16 cellular contexts compared by ENCODE assay signal in the genomic region with DNA sequence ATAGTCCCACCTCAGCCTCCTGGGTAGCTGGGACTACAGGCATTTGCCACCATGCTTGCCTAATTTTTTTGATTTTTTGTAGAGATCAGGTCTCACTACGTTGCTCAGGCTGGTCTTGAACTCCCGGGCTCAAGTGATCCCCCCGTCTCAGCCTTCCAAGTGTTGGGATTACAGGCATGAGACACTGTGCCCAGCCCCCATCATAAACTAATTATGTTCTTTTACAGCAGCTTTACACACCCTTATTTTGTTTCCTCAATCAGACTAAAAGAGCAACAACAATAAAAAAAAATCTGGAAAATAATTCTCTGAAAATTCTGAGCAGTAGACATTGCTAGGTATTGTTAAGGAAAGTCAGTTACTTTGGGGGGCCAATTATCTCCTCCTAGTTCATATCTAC. TPM values are rescaled to one million over a fixed set of nuclear protein-coding genes. Genes with fewer than 3 reads are reported as not detected.
DNase-seq lines count a peak whose midpoint lies in the region; ATAC-seq and TF ChIP-seq lines count a peak whose summit lies in the region.
"Had no signal": no experiment of that assay in that cellular context is flagged by ENCODE, and none has a peak within 500 bp of the region (broad histone marks: within the 10 kb centered on the region; RNA-seq: fewer than 3 reads in every experiment).

No MANE protein-coding gene starts in this region.

- H3K9me3 Mint-ChIP-seq in Caco-2 (ENCODE audit: unreplicated experiment), result peaks cover 8% of the 10 kb centered on the region
- H3K9me3 Mint-ChIP-seq: CD4-positive, CD25-positive, alpha-beta regulatory T cell; IgD-negative memory B cell had no signal

- H2AFZ ChIP-seq in trophoblast cell (ENCODE audit: insufficient read depth, low read length, poor library complexity), result no peak overlapping the region

- no peak overlapping the region for H2BK120ac ChIP-seq in trophoblast cell (ENCODE audit: insufficient read depth, low read length, poor library complexity)

- POLR2A ChIA-PET in Caco-2 (lab: Charles Lee), result no interaction called here

- H3K36me3 ChIP-seq in heart right ventricle (no peaks in the 10 kb centered on the region), brain microvascular endothelial cell (replicated peaks) (peaks cover 2% of the 10 kb centered on the region), mucosa of descending colon (ENCODE audit: low read depth) (no peaks in the 10 kb centered on the region), subcutaneous abdominal adipose tissue (ENCODE audit: control insufficient read depth in 5 of 5, insufficient read depth in 5 of 5, low read length in 5 of 5) (peaks cover 0 to 5% (median 2%) of the 10 kb centered on the region in 5 donors), Caco-2 (ENCODE audit: control insufficient read depth, insufficient read depth, low read length) (no peaks in the 10 kb centered on the region), trophoblast cell (ENCODE audit: control insufficient read depth in 1 of 2, insufficient read depth in 2 of 2, low read length in 2 of 2) (peaks cover 0 to 5% of the 10 kb centered on the region in 2 experiments)

- peaks cover 0 to 2% (median 0%) of the 10 kb centered on the region in 11 donors for H3K9me3 ChIP-seq in heart right ventricle
- H3K9me3 ChIP-seq in mucosa of descending colon, result no peaks in the 10 kb centered on the region
- no peaks in the 10 kb centered on the region for H3K9me3 ChIP-seq in subcutaneous abdominal adipose tissue (ENCODE audit: control insufficient read depth in 5 of 5, low read length in 5 of 5)
- no peaks in the 10 kb centered on the region for H3K9me3 ChIP-seq in Caco-2
- no peaks in the 10 kb centered on the region for H3K9me3 ChIP-seq in trophoblast cell (ENCODE audit: insufficient read depth, low read depth, low read length)

- no peak for DNase-seq in heart right ventricle
- DNase-seq in Right ventricle myocardium superior, result no peak
- DNase-seq in brain microvascular endothelial cell, result no peak
- DNase-seq in mucosa of descending colon, result peak in 1 of 3 donors; percentile 47
- DNase-seq in Caco-2, result no peak
- DNase-seq in trophoblast cell, result no peak
- DNase-seq: Calu3; CD4-positive, CD25-positive, alpha-beta regulatory T cell; NCI-H1417 treated with DMSO at 0.1 percent for 48 hours; NCI-H2029; NCI-H526 had no signal

- H3K79me1 ChIP-seq in trophoblast cell (ENCODE audit: low read length), result no peaks in the 10 kb centered on the region

- no peaks in the 10 kb centered on the region for H3K79me2 ChIP-seq in trophoblast cell (ENCODE audit: control insufficient read depth, insufficient read depth, low read length, poor library complexity)

- H2BK12ac ChIP-seq in trophoblast cell (ENCODE audit: low read length), result no peak overlapping the region

- no peak overlapping the region for H3K4me3 Mint-ChIP-seq in Caco-2 (ENCODE audit: unreplicated experiment)
- H3K4me3 Mint-ChIP-seq: CD4-positive, CD25-positive, alpha-beta regulatory T cell; IgD-negative memory B cell had no signal

- no peak overlapping the region for H4K91ac ChIP-seq in trophoblast cell (ENCODE audit: low read depth, low read length)

- H3K9ac ChIP-seq in subcutaneous abdominal adipose tissue (ENCODE audit: low read length in 5 of 5) (no peak overlapping the region), trophoblast cell (ENCODE audit: low read length) (no peak overlapping the region)

- ATAC-seq in heart right ventricle, result no peak
- ATAC-seq in Right ventricle myocardium superior (ENCODE audit: poor library complexity), result no peak
- ATAC-seq in mucosa of descending colon, result peak; percentile 85
- no peak for ATAC-seq in GM19463 (IDR thresholded peaks at IDR 0.05; ENCODE audit: unreplicated experiment)
- ATAC-seq: GM12878, HCT116 had no signal

- intact Hi-C loops in heart right ventricle (cut with DNase I) (no loop called here), Right ventricle myocardium superior (cut with DNase I) (no loop called here), mucosa of descending colon (cut with DNase I, micrococcal nuclease) (no loop called here), Caco-2 (cut with micrococcal nuclease; ENCODE audit: unreplicated experiment) (no loop called here)

- H2BK5ac ChIP-seq in trophoblast cell (ENCODE audit: low read depth, low read length, poor library complexity), result no peak overlapping the region

- H4K8ac ChIP-seq in trophoblast cell (ENCODE audit: low read depth, low read length), result no peak overlapping the region

- 82 to 89% methylated on average over 3 of the region's 3 CpGs for WGBS in heart right ventricle, 2 donors
- no CpG with 5 or more reads among the region's 3 CpGs for WGBS in trophoblast cell (ENCODE audit: extremely low coverage, insufficient coverage, insufficient read length)

- no peak overlapping the region for H2AK5ac ChIP-seq in trophoblast cell (ENCODE audit: low read length)

- H3K14ac ChIP-seq in trophoblast cell (ENCODE audit: low read length), result no peak overlapping the region

- H3K4me1 Mint-ChIP-seq in Caco-2 (ENCODE audit: low read depth, unreplicated experiment), result no peaks in the 10 kb centered on the region
- H3K4me1 Mint-ChIP-seq: CD4-positive, CD25-positive, alpha-beta regulatory T cell had no signal

- H3K4me1 ChIP-seq in heart right ventricle (peaks cover 11 to 72% (median 60%) of the 10 kb centered on the region in 9 donors), mucosa of descending colon (ENCODE audit: low read depth) (peaks cover 18% of the 10 kb centered on the region), subcutaneous abdominal adipose tissue (ENCODE audit: control insufficient read depth in 5 of 5, insufficient read depth in 5 of 5, low read length in 5 of 5) (peaks cover 0 to 21% (median 15%) of the 10 kb centered on the region in 5 donors), Caco-2 (no peaks in the 10 kb centered on the region), trophoblast cell (ENCODE audit: control insufficient read depth in 1 of 2, insufficient read depth in 2 of 2, low read length in 2 of 2) (peaks cover 2 to 4% of the 10 kb centered on the region in 2 experiments)

- H3K27me3 ChIP-seq in heart right ventricle, result no peaks in the 10 kb centered on the region
- no peaks in the 10 kb centered on the region for H3K27me3 ChIP-seq in brain microvascular endothelial cell (replicated peaks)
- H3K27me3 ChIP-seq in subcutaneous abdominal adipose tissue (ENCODE audit: control insufficient read depth in 5 of 5, insufficient read depth in 4 of 5, low read length in 5 of 5), result no peaks in the 10 kb centered on the region
- no peaks in the 10 kb centered on the region for H3K27me3 ChIP-seq in Caco-2 (replicated peaks; ENCODE audit: control insufficient read depth, insufficient read depth, low read length)
- no peaks in the 10 kb centered on the region for H3K27me3 ChIP-seq in trophoblast cell (ENCODE audit: insufficient read depth, low read length)

- TF ChIP-seq CTCF in heart right ventricle (IDR thresholded peaks at IDR 0.05) (no peak), brain microvascular endothelial cell (IDR thresholded peaks at IDR 0.05; ENCODE audit: low read depth, low read length, missing control alignments) (no peak), mucosa of descending colon (IDR thresholded peaks at IDR 0.05) (no peak), Caco-2 (IDR thresholded peaks at IDR 0.05; ENCODE audit: insufficient read depth in 1 of 2, low read depth in 1 of 2, low read length in 1 of 2, severe bottlenecking in 1 of 2, unreplicated experiment in 1 of 2) (no peak)

- no peaks in the 10 kb centered on the region for H3K36me3 Mint-ChIP-seq in Caco-2 (ENCODE audit: insufficient read depth, unreplicated experiment)
- H3K36me3 Mint-ChIP-seq: CD4-positive, CD25-positive, alpha-beta regulatory T cell; IgD-negative memory B cell had no signal

- CTCF ChIA-PET in Caco-2 (lab: Charles Lee), result no interaction called here

- H3K18ac ChIP-seq in trophoblast cell (ENCODE audit: low read length), result no peak overlapping the region

- H4K12ac ChIP-seq in trophoblast cell (ENCODE audit: low read depth, low read length), result no peak overlapping the region

- H3K27ac Mint-ChIP-seq in Caco-2 (ENCODE audit: unreplicated experiment), result no peak overlapping the region
- H3K27ac Mint-ChIP-seq: CD4-positive, CD25-positive, alpha-beta regulatory T cell; IgD-negative memory B cell had no signal

- no peak overlapping the region for H3K4me2 ChIP-seq in trophoblast cell (ENCODE audit: low read length)

- H3K27ac ChIP-seq in heart right ventricle (peak overlapping the region in 6 of 10 donors; percentile 69 to 88 (median 78)), brain microvascular endothelial cell (peak overlapping the region; percentile 88), subcutaneous abdominal adipose tissue (ENCODE audit: low read depth, low read length) (peak overlapping the region; percentile 74), trophoblast cell (ENCODE audit: low read depth, low read length) (no peak overlapping the region)

- no peaks in the 10 kb centered on the region for H3K27me3 Mint-ChIP-seq in Caco-2 (ENCODE audit: insufficient read depth, unreplicated experiment)

- no peak overlapping the region for H3K23ac ChIP-seq in trophoblast cell (ENCODE audit: low read length)

- no peak overlapping the region for H3K4ac ChIP-seq in trophoblast cell (ENCODE audit: low read depth, low read length)

- H3K4me3 ChIP-seq in heart right ventricle, result no peak overlapping the region
- no peak overlapping the region for H3K4me3 ChIP-seq in brain microvascular endothelial cell (ENCODE audit: low read depth, low read length)
- H3K4me3 ChIP-seq in mucosa of descending colon, result no peak overlapping the region
- H3K4me3 ChIP-seq in subcutaneous abdominal adipose tissue (ENCODE audit: low read depth in 1 of 5, low read length in 5 of 5), result no peak overlapping the region
- H3K4me3 ChIP-seq in Caco-2 (ENCODE audit: low read depth, low read length), result no peak overlapping the region
- H3K4me3 ChIP-seq in trophoblast cell (ENCODE audit: low read depth, low read length), result no peak overlapping the region
- H3K4me3 ChIP-seq: GM12878 had no signal

- in situ Hi-C loops in brain microvascular endothelial cell (cut with HindIII; ENCODE audit: low pct_ligation_motif_present, low sequenced_read_pairs), result no loop called here

- BruUV-seq in Caco-2 (replicated peaks; lab: Mats Ljungman, UMichigan), result no TSS peak

RNA-seq across cellular contexts. Expression of a gene that starts 35.7 kb away (rescaled TPM):
- total RNA-seq in heart right ventricle, result 10 to 100 TPM; 18.2 to 38.3 (median 28.5) TPM
- 10 to 100 TPM in 1 of 2 donors, 1 to 10 TPM in 1; 7.1 to 15.2 TPM for polyA plus RNA-seq in heart right ventricle
- total RNA-seq in Right ventricle myocardium superior, result 36.4 TPM
- total RNA-seq in mucosa of descending colon, result 10 to 100 TPM; 34.5 to 92.4 (median 35.2) TPM
- total RNA-seq in Caco-2 (2022), result 9.1 and 12.9 TPM in 2 replicates
- 3.3 and 3.6 TPM in 2 replicates for polyA plus RNA-seq in trophoblast cell (2013)
- total RNA-seq: CD4-positive, CD25-positive, alpha-beta regulatory T cell had no signal
- polyA plus RNA-seq: CD4-positive, CD25-positive, alpha-beta regulatory T cell; IgD-negative memory B cell had no signal
